In the genomic region with DNA sequence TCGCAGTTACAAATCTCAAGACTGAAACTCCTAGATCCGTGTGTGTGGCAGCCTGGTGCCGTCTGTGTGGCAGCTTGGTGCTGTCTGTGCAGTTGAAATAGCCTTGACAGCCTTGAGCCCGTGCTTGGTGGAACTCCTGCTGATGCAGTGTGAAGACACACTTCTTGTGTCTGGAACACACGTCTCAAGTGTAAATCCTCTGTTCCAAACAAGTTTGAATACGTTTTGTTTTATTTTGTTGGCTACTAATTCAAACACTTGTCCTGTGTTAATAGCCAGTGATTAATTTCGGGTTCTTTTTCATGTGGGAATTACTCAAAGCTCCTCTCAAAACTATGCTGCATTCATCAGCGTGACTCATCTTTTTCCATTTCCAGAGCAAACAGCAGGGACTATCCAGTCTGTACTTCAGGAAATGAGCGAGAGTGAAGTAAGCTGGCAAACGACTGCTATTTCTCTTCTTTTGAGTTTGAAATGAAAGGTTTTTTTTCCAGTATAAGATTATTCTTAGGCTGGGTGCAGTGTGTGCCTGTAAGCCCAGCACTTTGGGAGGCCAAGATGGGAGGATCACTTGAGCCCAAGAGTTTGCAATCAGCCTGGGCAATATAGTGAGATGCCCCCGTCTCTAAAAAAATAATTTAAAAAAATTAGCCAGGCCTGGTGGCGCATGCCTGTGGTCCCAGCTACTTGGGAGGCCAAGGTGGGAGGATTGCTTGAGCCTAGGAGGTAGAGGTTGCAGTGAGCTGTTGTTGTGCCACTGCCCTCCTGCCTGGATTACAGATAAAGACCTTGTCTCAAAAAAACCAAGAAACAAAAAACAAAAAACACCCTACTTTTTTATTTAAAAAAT, we compare ENCODE assay signal across 1 cellular context.
TF ChIP-seq lines count a peak whose summit lies in the region.

No MANE protein-coding gene starts in this region.

TF ChIP-seq in SK-N-SH, 30 proteins besides CTCF, POLR2A, EP300 and RAD21 (continued from another document):
- no peak for TF ChIP-seq NRF1 (IDR thresholded peaks at IDR 0.05; ENCODE audit: low read depth, low read length)
- no peak for TF ChIP-seq IRF3 (IDR thresholded peaks at IDR 0.05; ENCODE audit: low read depth, low read length)
- TF ChIP-seq, protein P1, sequence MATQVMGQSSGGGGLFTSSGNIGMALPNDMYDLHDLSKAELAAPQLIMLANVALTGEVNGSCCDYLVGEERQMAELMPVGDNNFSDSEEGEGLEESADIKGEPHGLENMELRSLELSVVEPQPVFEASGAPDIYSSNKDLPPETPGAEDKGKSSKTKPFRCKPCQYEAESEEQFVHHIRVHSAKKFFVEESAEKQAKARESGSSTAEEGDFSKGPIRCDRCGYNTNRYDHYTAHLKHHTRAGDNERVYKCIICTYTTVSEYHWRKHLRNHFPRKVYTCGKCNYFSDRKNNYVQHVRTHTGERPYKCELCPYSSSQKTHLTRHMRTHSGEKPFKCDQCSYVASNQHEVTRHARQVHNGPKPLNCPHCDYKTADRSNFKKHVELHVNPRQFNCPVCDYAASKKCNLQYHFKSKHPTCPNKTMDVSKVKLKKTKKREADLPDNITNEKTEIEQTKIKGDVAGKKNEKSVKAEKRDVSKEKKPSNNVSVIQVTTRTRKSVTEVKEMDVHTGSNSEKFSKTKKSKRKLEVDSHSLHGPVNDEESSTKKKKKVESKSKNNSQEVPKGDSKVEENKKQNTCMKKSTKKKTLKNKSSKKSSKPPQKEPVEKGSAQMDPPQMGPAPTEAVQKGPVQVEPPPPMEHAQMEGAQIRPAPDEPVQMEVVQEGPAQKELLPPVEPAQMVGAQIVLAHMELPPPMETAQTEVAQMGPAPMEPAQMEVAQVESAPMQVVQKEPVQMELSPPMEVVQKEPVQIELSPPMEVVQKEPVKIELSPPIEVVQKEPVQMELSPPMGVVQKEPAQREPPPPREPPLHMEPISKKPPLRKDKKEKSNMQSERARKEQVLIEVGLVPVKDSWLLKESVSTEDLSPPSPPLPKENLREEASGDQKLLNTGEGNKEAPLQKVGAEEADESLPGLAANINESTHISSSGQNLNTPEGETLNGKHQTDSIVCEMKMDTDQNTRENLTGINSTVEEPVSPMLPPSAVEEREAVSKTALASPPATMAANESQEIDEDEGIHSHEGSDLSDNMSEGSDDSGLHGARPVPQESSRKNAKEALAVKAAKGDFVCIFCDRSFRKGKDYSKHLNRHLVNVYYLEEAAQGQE (IDR thresholded peaks at IDR 0.05; ENCODE audit: low read depth, low read length), result peak; percentile 45; the same call in 1 of the 2 replicates
- TF ChIP-seq ELF1 (IDR thresholded peaks at IDR 0.05), result no peak
- TF ChIP-seq JUND (IDR thresholded peaks at IDR 0.05), result peak; percentile 97
- TF ChIP-seq CHD2 (IDR thresholded peaks at IDR 0.05; ENCODE audit: low read length, partially characterized antibody), result no peak
- TF ChIP-seq TAF1 (IDR thresholded peaks at IDR 0.05; ENCODE audit: borderline replicate concordance, low read depth, low read length), result no peak
- TF ChIP-seq POLR2AphosphoS5 (IDR thresholded peaks at IDR 0.05; ENCODE audit: low read depth, low read length), result peak; percentile 63; the same call in 1 of the 2 replicates
- 0 out of 2 replicates have a peak, but pooled peaks have one; percentile 30 for TF ChIP-seq SIN3A (IDR thresholded peaks at IDR 0.05; ENCODE audit: borderline replicate concordance, low read depth, low read length)
- TF ChIP-seq, protein P2, sequence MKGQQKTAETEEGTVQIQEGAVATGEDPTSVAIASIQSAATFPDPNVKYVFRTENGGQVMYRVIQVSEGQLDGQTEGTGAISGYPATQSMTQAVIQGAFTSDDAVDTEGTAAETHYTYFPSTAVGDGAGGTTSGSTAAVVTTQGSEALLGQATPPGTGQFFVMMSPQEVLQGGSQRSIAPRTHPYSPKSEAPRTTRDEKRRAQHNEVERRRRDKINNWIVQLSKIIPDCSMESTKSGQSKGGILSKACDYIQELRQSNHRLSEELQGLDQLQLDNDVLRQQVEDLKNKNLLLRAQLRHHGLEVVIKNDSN (IDR thresholded peaks at IDR 0.05; ENCODE audit: borderline replicate concordance, low read depth), result no peak
- TF ChIP-seq USF2 (IDR thresholded peaks at IDR 0.05; ENCODE audit: borderline replicate concordance, low read depth, low read length), result no peak
- peak; percentile 67; the same call in 1 of the 2 replicates for TF ChIP-seq RXRA (IDR thresholded peaks at IDR 0.05; ENCODE audit: borderline replicate concordance, low read depth)
- peak; percentile 99 for TF ChIP-seq FOSL2 (IDR thresholded peaks at IDR 0.05; ENCODE audit: borderline replicate concordance, low read depth)
- no peak for TF ChIP-seq RFX5 (IDR thresholded peaks at IDR 0.05; ENCODE audit: low read length)
- no peak for TF ChIP-seq FOXJ3 (CRISPR knock-in tag; IDR thresholded peaks at IDR 0.05)
- TF ChIP-seq GATA2 (CRISPR knock-in tag; IDR thresholded peaks at IDR 0.05), result no peak
- peak; percentile 90 for TF ChIP-seq NFIC (IDR thresholded peaks at IDR 0.05; ENCODE audit: borderline replicate concordance)
- TF ChIP-seq RCOR1 (IDR thresholded peaks at IDR 0.05; ENCODE audit: low read length), result no peak
